Comparison of ENCODE assay signal across 8 cellular contexts in the genomic region with DNA sequence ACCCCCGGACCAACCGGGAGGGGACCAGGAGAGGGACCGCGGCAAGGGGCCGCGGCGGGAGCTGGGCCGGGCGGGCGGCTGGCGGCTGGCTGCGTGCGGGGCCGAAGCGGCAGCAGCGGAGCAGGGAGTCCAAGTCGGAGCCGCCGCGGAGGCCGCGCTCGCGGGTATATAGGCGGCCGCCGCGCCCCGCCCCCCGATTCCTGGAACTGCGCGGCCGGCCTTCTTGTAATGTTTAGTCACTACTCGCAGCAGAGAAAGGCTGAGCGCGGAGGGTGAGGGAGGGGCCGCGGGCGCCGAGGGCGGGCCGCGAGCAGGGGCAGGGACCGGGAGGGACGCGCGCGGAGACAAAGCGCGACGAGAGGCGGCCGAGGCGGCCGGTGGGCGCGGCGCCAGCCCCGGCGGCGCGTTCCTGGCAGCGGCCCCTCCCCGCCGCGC. TPM values are rescaled to one million over a fixed set of nuclear protein-coding genes. Genes with fewer than 3 reads are reported as not detected.
DNase-seq lines count a peak whose midpoint lies in the region; ATAC-seq and TF ChIP-seq lines count a peak whose summit lies in the region.

A gene with protein sequence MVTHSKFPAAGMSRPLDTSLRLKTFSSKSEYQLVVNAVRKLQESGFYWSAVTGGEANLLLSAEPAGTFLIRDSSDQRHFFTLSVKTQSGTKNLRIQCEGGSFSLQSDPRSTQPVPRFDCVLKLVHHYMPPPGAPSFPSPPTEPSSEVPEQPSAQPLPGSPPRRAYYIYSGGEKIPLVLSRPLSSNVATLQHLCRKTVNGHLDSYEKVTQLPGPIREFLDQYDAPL (minus strand): TSS at position 142 of the 435 bp plus-strand sequence. CDS start 982 bp downstream, outside the sequence.

- no peak for TF ChIP-seq CTCF in GM10248 (IDR thresholded peaks at IDR 0.05; ENCODE audit: control extremely low read depth, extremely low read depth, low read depth, missing control alignments)
- TF ChIP-seq CTCF in WI38 (IDR thresholded peaks at IDR 0.05; ENCODE audit: low read depth, low read length): no peak

- peaks cover 20% of the 10 kb centered on the region for H3K36me3 ChIP-seq in iPS-20b (ENCODE audit: insufficient read depth, low read depth, low read length)
- H3K36me3 ChIP-seq in skeletal muscle tissue (ENCODE audit: control insufficient read depth in 3 of 3, insufficient read depth in 3 of 3, low read length in 3 of 3): peaks cover 6 to 14% (median 11%) of the 10 kb centered on the region in 3 donors

- DNase-seq in GM10248 (ENCODE audit: extremely low spot score) (peak; percentile 89), NCI-H2196 (lab: John Stamatoyannopoulos, UW; ENCODE audit: unreplicated experiment) (peak; percentile 99), T47D (ENCODE audit: low read depth in 1 of 2, low spot score in 1 of 2) (peak; percentile 98 to 99)

- ATAC-seq in HG02970 (IDR thresholded peaks at IDR 0.05; ENCODE audit: low FRiP score, unreplicated experiment): peak; percentile 50
- no peak for ATAC-seq in HG03565 (IDR thresholded peaks at IDR 0.05; ENCODE audit: unreplicated experiment)

- H3K4me1 ChIP-seq in iPS-20b (ENCODE audit: insufficient read depth, low read length): peaks cover 44% of the 10 kb centered on the region
- peaks cover 39 to 45% (median 42%) of the 10 kb centered on the region in 3 donors for H3K4me1 ChIP-seq in skeletal muscle tissue (ENCODE audit: control insufficient read depth in 3 of 3, insufficient read depth in 3 of 3, low read length in 3 of 3)

- H3K4me3 ChIP-seq in WI38 (ENCODE audit: low read depth, low read length) (peak within 1 kb of the TSS; percentile 94), iPS-20b (ENCODE audit: low read length) (peak within 1 kb of the TSS; percentile 86), skeletal muscle tissue (ENCODE audit: low read length in 3 of 3) (peak within 1 kb of the TSS; percentile 72 to 84 (median 77))

- in situ Hi-C loops in T47D (cut with HindIII; ENCODE audit: low pct_unique_long_range_greater_than_20kb, low sequenced_read_pairs): no loop called here

- CTCF ChIA-PET in GM10248 (lab: Yijun Ruan, JAX): interaction anchor here (0.7 to 7.2 kb wide), 15 partner anchors 13 to 275 kb away, joined by 3 to 108 read pairs (median 7); a partner anchor contains a TSS

- H3K27me3 ChIP-seq in iPS-20b (ENCODE audit: insufficient read depth, low read length): peaks cover 41% of the 10 kb centered on the region
- H3K27me3 ChIP-seq in skeletal muscle tissue (ENCODE audit: control insufficient read depth in 3 of 3, insufficient read depth in 3 of 3, low read length in 3 of 3): no peaks in the 10 kb centered on the region

- H3K9me3 ChIP-seq in iPS-20b (ENCODE audit: insufficient read depth, low read depth, low read length): no peaks in the 10 kb centered on the region
- no peaks in the 10 kb centered on the region for H3K9me3 ChIP-seq in skeletal muscle tissue (ENCODE audit: control insufficient read depth in 3 of 3, low read length in 3 of 3)

- H3K27ac ChIP-seq in iPS-20b (ENCODE audit: low read length): peak within 1 kb of the TSS; percentile 80
- H3K27ac ChIP-seq in skeletal muscle tissue (ENCODE audit: low read depth, low read length): peak within 1 kb of the TSS; percentile 96

- POLR2A ChIA-PET in GM10248 (lab: Yijun Ruan, JAX): interaction anchor here (0.7 to 2.0 kb wide), 11 partner anchors 8 to 421 kb away, joined by 3 to 11 read pairs (median 5); a partner anchor contains a TSS

- H3K9ac ChIP-seq in iPS-20b (ENCODE audit: low read depth, low read length) (peak within 1 kb of the TSS; percentile 85; the same call in 1 of the 2 replicates), skeletal muscle tissue (ENCODE audit: low read depth in 1 of 3, low read length in 3 of 3) (peak within 1 kb of the TSS; percentile 81 to 97 (median 85))

RNA-seq across cellular contexts. Expression of the gene that starts here (rescaled TPM):
- total RNA-seq in skeletal muscle tissue: 15.7 TPM
